1 cellular context compared by ENCODE assay signal in the genomic region with DNA sequence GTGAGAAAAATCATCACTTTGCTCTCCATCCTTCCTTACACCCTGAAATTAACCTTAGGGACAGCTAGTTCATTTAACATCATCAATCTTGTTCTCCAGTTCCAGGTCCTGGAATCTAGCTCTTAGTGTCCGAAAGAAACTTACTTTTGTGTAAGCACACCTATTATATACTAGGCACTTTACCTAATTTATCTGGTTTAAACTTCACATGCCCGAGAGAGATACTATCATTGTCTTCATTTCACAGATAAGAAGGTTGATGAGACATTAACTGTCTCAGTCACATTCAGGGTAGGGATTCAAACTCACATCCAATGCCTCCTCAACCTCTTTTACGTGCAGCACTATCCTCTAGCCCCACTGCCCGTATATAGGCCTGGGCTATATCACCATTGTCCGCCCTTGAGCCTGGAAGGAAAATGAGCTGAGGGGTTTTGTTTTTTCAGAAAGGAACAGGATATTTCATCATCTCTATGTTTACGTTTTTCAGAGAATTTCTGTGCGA.
TF ChIP-seq lines count a peak whose summit lies in the region.

No MANE protein-coding gene starts in this region.

TF ChIP-seq in GM12878, 131 proteins besides CTCF, POLR2A, EP300 and RAD21:
- TF ChIP-seq MYB (IDR thresholded peaks at IDR 0.05; ENCODE audit: borderline replicate concordance, low read depth, low read length) (no peak), SMAD5 (IDR thresholded peaks at IDR 0.05; ENCODE audit: low read depth) (no peak), ZBED1 (IDR thresholded peaks at IDR 0.05; ENCODE audit: borderline replicate concordance) (no peak), BHLHE40 (IDR thresholded peaks at IDR 0.05; ENCODE audit: borderline replicate concordance in 1 of 2, low read depth in 2 of 2, low read length in 1 of 2) (no peak), CBX3 (IDR thresholded peaks at IDR 0.05; ENCODE audit: borderline replicate concordance, low read depth) (no peak), LARP7 (IDR thresholded peaks at IDR 0.05) (no peak), RFX5 (IDR thresholded peaks at IDR 0.05; ENCODE audit: low read depth, low read length) (no peak), ATF3 (IDR thresholded peaks at IDR 0.05; ENCODE audit: borderline replicate concordance, extremely low read depth, low read depth, low read length) (no peak), TBL1XR1 (IDR thresholded peaks at IDR 0.05; ENCODE audit: low read depth, low read length) (no peak), PRDM15 (CRISPR knock-in tag; IDR thresholded peaks at IDR 0.05) (no peak), PBX3 (IDR thresholded peaks at IDR 0.05; ENCODE audit: insufficient replicate concordance, low read depth, low read length) (no peak), SMARCA5 (IDR thresholded peaks at IDR 0.05) (no peak), EZH2 (IDR thresholded peaks at IDR 0.05; ENCODE audit: borderline replicate concordance, control insufficient read depth, low read depth, low read length) (no peak), BCL11A (IDR thresholded peaks at IDR 0.05; ENCODE audit: low read depth, low read length) (no peak), NR2C1 (IDR thresholded peaks at IDR 0.05) (no peak), RBBP5 (conservative IDR thresholded peaks at IDR 0.05) (no peak), CHD1 (IDR thresholded peaks at IDR 0.05; ENCODE audit: low read depth, low read length) (no peak)
- TF ChIP-seq, protein P1, sequence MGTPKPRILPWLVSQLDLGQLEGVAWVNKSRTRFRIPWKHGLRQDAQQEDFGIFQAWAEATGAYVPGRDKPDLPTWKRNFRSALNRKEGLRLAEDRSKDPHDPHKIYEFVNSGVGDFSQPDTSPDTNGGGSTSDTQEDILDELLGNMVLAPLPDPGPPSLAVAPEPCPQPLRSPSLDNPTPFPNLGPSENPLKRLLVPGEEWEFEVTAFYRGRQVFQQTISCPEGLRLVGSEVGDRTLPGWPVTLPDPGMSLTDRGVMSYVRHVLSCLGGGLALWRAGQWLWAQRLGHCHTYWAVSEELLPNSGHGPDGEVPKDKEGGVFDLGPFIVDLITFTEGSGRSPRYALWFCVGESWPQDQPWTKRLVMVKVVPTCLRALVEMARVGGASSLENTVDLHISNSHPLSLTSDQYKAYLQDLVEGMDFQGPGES (IDR thresholded peaks at IDR 0.05) = no peak
TF ChIP-seq in GM12878: peak in this region for 0.
